Comparison of ENCODE assay signal across 8 cellular contexts in the genomic region with DNA sequence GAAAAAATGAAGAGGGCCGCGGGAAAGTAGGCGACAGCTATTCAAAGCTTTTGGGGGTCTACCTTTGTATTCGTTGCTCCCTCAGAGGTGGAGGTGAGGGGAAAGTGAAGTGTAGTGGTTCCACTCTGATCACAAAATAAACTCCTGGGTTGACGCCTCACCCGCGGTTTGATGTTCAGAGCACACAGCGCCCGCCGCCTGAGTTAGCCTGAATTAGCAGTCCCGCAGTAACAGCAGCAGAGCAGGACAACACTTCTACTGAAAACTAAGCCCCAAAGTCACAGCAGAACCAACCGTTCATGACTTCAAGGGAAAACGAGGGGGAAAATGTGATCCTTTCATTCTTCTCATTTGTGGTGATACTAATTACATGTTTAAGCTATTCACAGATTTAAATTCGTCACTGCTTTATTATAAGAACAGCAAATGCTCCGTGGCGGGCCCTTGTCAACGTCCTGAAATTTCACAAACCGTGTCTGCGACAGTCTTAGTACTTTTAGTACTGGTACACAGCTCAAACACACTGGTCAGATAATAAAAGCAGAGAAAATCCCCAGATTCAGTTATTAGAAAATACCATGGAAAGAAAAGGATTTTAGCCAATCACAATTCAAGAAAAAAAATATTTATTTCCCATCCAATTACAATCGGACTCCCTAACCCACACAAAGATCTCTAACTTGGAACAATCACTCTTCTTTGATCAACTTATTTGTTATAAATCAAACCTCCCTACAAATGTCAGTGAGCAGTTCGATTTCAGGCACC. TPM values are rescaled to one million over a fixed set of nuclear protein-coding genes. Genes with fewer than 3 reads are reported as not detected.
DNase-seq lines count a peak whose midpoint lies in the region; ATAC-seq, FAIRE-seq and TF ChIP-seq lines count a peak whose summit lies in the region.

No MANE protein-coding gene starts in this region.

- H3K4me3 ChIP-seq in K562 = peak overlapping the region; percentile 73

- peaks cover 0 to 19% of the 10 kb centered on the region in 2 experiments; a peak in 4 of 5 replicates for H3K4me1 ChIP-seq in K562 (replicated peaks in 1 of 2; ENCODE audit: control insufficient read depth in 2 of 2, insufficient read depth in 2 of 2, low read length in 2 of 2)

- no peaks in the 10 kb centered on the region for H3K27me3 ChIP-seq in K562 (ENCODE audit: control insufficient read depth in 2 of 2, insufficient read depth in 2 of 2, low read length in 2 of 2)

- peak; percentile 88 for DNase-seq in DMS53 (lab: John Stamatoyannopoulos, UW)
- peak; percentile 82 for DNase-seq in HT-29 (ENCODE audit: low spot score)
- DNase-seq in SHP77 treated with DMSO at 0.1 percent for 48 hours (lab: John Stamatoyannopoulos, UW) = peak; percentile 7
- DNase-seq in K562 (ENCODE audit: extremely low read depth in 1 of 4, low spot score in 3 of 4) = peak; percentile 16 to 73 (median 43)
- peak; percentile 14 for DNase-seq in iPS DF 4.7 (ENCODE audit: extremely low read depth, low spot score)
- peak; percentile 68 for DNase-seq in sciatic nerve (ENCODE audit: low spot score)
- no peak for DNase-seq in ureter (ENCODE audit: low spot score)

- TF ChIP-seq EP300 in K562 (IDR thresholded peaks at IDR 0.05; ENCODE audit: low read length) = no peak

- peak overlapping the region; percentile 92 for H2AFZ ChIP-seq in K562 (ENCODE audit: low read depth, low read length)

- no peaks in the 10 kb centered on the region for H3K9me3 ChIP-seq in K562 (replicated peaks; ENCODE audit: control insufficient read depth, insufficient read depth, low read depth, low read length)

- peak overlapping the region; percentile 95 for H3K4me2 ChIP-seq in K562 (ENCODE audit: insufficient read depth, low read length)

- no peak for TF ChIP-seq CTCF in K562 (IDR thresholded peaks at IDR 0.05 in 2 of 3, conservative IDR thresholded peaks at IDR 0.05 in 1 of 3; ENCODE audit: insufficient read depth in 2 of 3, low read depth in 1 of 3, low read length in 3 of 3)

- POLR2A ChIA-PET in K562 (lab: Yijun Ruan, JAX) = interaction anchor here (0.6 to 3.2 kb wide), 5 partner anchors 10 to 139 kb away, joined by 3 to 21 read pairs (median 3); no protein-coding TSS in a partner anchor

- in situ Hi-C loops in K562 (cut with MboI) = no loop called here

- H3K36me3 ChIP-seq in K562 (ENCODE audit: control insufficient read depth, insufficient read depth, low read length) = no peaks in the 10 kb centered on the region

- intact Hi-C loops in K562 (cut with micrococcal nuclease) (loop anchor here (5.0 kb wide), 1 partner anchor 249 kb away; no protein-coding TSS in a partner anchor), sciatic nerve (cut with DNase I) (loop anchor here (10.0 kb wide), 1 partner anchor 158 kb away; no protein-coding TSS in a partner anchor)

- no peak for FAIRE-seq in K562 (lab: Jason Lieb, UNC)

- TSS peak; percentile 75 for BruUV-seq in K562 (replicated peaks; lab: Mats Ljungman, UMichigan)

- CTCF ChIA-PET in K562 (lab: Yijun Ruan, JAX; ENCODE audit: low intra/inter-chr PET ratio) = no interaction called here

- 7% methylated on average over 21 of the region's 21 CpGs for WGBS in K562 (ENCODE audit: insufficient coverage, low coverage, missing lambda C conversion rate)

- no peak for TF ChIP-seq POLR2A in K562 (conservative IDR thresholded peaks at IDR 0.05)

- peak overlapping the region; percentile 85 to 100 for H3K9ac ChIP-seq in K562 (ENCODE audit: insufficient read depth in 1 of 2, low read depth in 2 of 2, low read length in 2 of 2)

- no peak; a peak in 2 of 4 replicates for TF ChIP-seq RAD21 in K562 (CRISPR knock-in tag; conservative IDR thresholded peaks at IDR 0.05 in 1 of 2, IDR thresholded peaks at IDR 0.05 in 1 of 2)

- H3K27ac ChIP-seq in K562 (ENCODE audit: extremely low read depth, low read depth, low read length) = peak overlapping the region; percentile 89

- H4K20me1 ChIP-seq in K562 (replicated peaks; ENCODE audit: control insufficient read depth, insufficient read depth, low read length) = no peaks in the 10 kb centered on the region

- H3K79me2 ChIP-seq in K562 (ENCODE audit: control insufficient read depth, insufficient read depth, low read length) = peaks cover 79% of the 10 kb centered on the region

- peak; percentile 33 for ATAC-seq in GM21390 (IDR thresholded peaks at IDR 0.05; ENCODE audit: unreplicated experiment)
- peak; percentile 43 for ATAC-seq in K562
- ATAC-seq in sciatic nerve = peak; percentile 59

- H3K9me1 ChIP-seq in K562 (ENCODE audit: control insufficient read depth, insufficient read depth, low read length) = no peaks in the 10 kb centered on the region

TF ChIP-seq in K562, 482 proteins besides CTCF, POLR2A, EP300 and RAD21 (continues in another document):
- peak; percentile 13 for TF ChIP-seq CTBP1 (IDR thresholded peaks at IDR 0.05; ENCODE audit: borderline replicate concordance)
- TF ChIP-seq KDM4B (IDR thresholded peaks at IDR 0.05; ENCODE audit: borderline replicate concordance in 2 of 2, low read depth in 1 of 2) = 0 out of 4 replicates have a peak, but pooled peaks of 1 of the 2 experiments have one; percentile 9
- TF ChIP-seq RBM39 (optimal IDR thresholded peaks at IDR 0.05; ENCODE audit: low read depth, low read length) = no peak
- no peak for TF ChIP-seq MYC (IDR thresholded peaks at IDR 0.05; ENCODE audit: low read depth, low read length)
- peak; percentile 23; the same call in 1 of the 2 replicates for TF ChIP-seq MYC (CRISPR knock-in tag; IDR thresholded peaks at IDR 0.05; ENCODE audit: borderline replicate concordance, low read depth)
- TF ChIP-seq ADNP (tag; IDR thresholded peaks at IDR 0.05) = no peak
- no peak for TF ChIP-seq ATF1 (CRISPR knock-in tag; IDR thresholded peaks at IDR 0.05)
- peak; percentile 40; the same call in 1 of the 2 replicates for TF ChIP-seq ATF1 (tag; IDR thresholded peaks at IDR 0.05)
- peak; percentile 97 for TF ChIP-seq PHF21A (IDR thresholded peaks at IDR 0.05; ENCODE audit: borderline replicate concordance, low read depth)
- TF ChIP-seq HDAC1 (IDR thresholded peaks at IDR 0.05) = 0 out of 4 replicates have a peak, but pooled peaks of 1 of the 2 experiments have one; percentile 15
- TF ChIP-seq, protein P1, sequence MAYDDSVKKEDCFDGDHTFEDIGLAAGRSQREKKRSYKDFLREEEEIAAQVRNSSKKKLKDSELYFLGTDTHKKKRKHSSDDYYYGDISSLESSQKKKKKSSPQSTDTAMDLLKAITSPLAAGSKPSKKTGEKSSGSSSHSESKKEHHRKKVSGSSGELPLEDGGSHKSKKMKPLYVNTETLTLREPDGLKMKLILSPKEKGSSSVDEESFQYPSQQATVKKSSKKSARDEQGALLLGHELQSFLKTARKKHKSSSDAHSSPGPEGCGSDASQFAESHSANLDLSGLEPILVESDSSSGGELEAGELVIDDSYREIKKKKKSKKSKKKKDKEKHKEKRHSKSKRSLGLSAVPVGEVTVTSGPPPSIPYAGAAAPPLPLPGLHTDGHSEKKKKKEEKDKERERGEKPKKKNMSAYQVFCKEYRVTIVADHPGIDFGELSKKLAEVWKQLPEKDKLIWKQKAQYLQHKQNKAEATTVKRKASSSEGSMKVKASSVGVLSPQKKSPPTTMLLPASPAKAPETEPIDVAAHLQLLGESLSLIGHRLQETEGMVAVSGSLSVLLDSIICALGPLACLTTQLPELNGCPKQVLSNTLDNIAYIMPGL (CRISPR knock-in tag; IDR thresholded peaks at IDR 0.05) = no peak
- TF ChIP-seq ZNF431 (CRISPR knock-in tag; IDR thresholded peaks at IDR 0.05) = no peak

RNA-seq across cellular contexts. Expression of a gene that starts 0.6 kb away (rescaled TPM):
- 31.8 and 32.5 TPM in 2 replicates for total RNA-seq in HT-29 (2014; rRNA removed; shearing (Covaris generic))
- total RNA-seq in K562 (2011; cell fraction: chromatin; rRNA removed; ENCODE audit: low replicate concordance) = 158 and 301 TPM in 2 replicates
- 93.6 and 118 TPM in 2 replicates for total RNA-seq in K562 (2011; cell fraction: nucleolus; rRNA removed)
- 154 and 227 TPM in 2 replicates for total RNA-seq in K562 (2011; cell fraction: nucleoplasm; rRNA removed)
- total RNA-seq in K562 (2014; rRNA removed) (33.3 and 39.7 TPM in 2 replicates), K562 (2014; rRNA removed; fragmentation: Illumina TruSeq; extraction: Trizol) (68.0 and 79.3 TPM in 2 replicates), K562 (2015; rRNA removed; fragmentation: Illumina TruSeq; extraction: Trizol) (57.4 and 58.8 TPM in 2 replicates), K562 (2021) (46.0 and 47.2 TPM in 2 replicates), sciatic nerve (141 TPM), ureter (88.2 TPM)
- polyA plus RNA-seq in K562 (2011; rRNA removed) (49.3 and 51.1 TPM in 2 replicates), K562 (2014; fragmentation: Illumina TruSeq; extraction: Trizol) (48.1 and 49.3 TPM in 2 replicates), K562 (2014; fragmentation: Nextera tagmentation; extraction: Ambion mirVana) (10 to 100 TPM; 25.3 to 38.5 TPM), K562 (2014; rRNA removed) (32.3 and 36.1 TPM in 2 replicates)
- 12.9 and 24.3 TPM in 2 replicates for polyA plus RNA-seq in K562 (2011; cell fraction: cytosol; rRNA removed)
- 53.4 and 73.5 TPM in 2 replicates for polyA plus RNA-seq in K562 (2011; cell fraction: nucleus; rRNA removed)
- polyA plus RNA-seq in K562 (2012) = 26.3 and 30.7 TPM in 2 replicates
- polyA minus RNA-seq in K562 (2011; rRNA and poly(A)+ RNA removed) = 164 and 189 TPM in 2 replicates
- 36.8 and 39.6 TPM in 2 replicates for polyA minus RNA-seq in K562 (2011; cell fraction: cytosol; rRNA and poly(A)+ RNA removed)
- polyA minus RNA-seq in K562 (2011; cell fraction: nucleus; rRNA and poly(A)+ RNA removed) = 86.6 and 187 TPM in 2 replicates

RNA-seq across cellular contexts. Expression of a gene that starts 54.8 kb away (rescaled TPM):
- total RNA-seq in HT-29 (2014; rRNA removed; shearing (Covaris generic)) = 9.4 and 10.8 TPM in 2 replicates
- 3.8 and 11.4 TPM in 2 replicates for total RNA-seq in K562 (2011; cell fraction: chromatin; rRNA removed; ENCODE audit: low replicate concordance)
- 3.5 and 4.1 TPM in 2 replicates for total RNA-seq in K562 (2011; cell fraction: nucleolus; rRNA removed)
- total RNA-seq in K562 (2011; cell fraction: nucleoplasm; rRNA removed) = 9.5 and 18.6 TPM in 2 replicates
- total RNA-seq in K562 (2014; rRNA removed) (6.4 TPM in 2 replicates), K562 (2014; rRNA removed; fragmentation: Illumina TruSeq; extraction: Trizol) (10.2 and 12.6 TPM in 2 replicates), K562 (2015; rRNA removed; fragmentation: Illumina TruSeq; extraction: Trizol) (10.8 and 12.4 TPM in 2 replicates), K562 (2021) (10.3 and 10.6 TPM in 2 replicates), sciatic nerve (50.7 TPM), ureter (56.7 TPM)
- polyA plus RNA-seq in K562 (2011; rRNA removed) (6.1 and 9.2 TPM in 2 replicates), K562 (2014; fragmentation: Illumina TruSeq; extraction: Trizol) (9.2 and 13.4 TPM in 2 replicates), K562 (2014; fragmentation: Nextera tagmentation; extraction: Ambion mirVana) (1 to 10 TPM; 3.4 to 6.6 TPM), K562 (2014; rRNA removed) (4.6 and 5.2 TPM in 2 replicates)
- 2.7 and 4.5 TPM in 2 replicates for polyA plus RNA-seq in K562 (2011; cell fraction: cytosol; rRNA removed)
- 1.7 and 2.4 TPM in 2 replicates for polyA plus RNA-seq in K562 (2011; cell fraction: nucleus; rRNA removed)
- polyA plus RNA-seq in K562 (2012) = 4.1 and 5.4 TPM in 2 replicates
- polyA minus RNA-seq in K562 (2011; rRNA and poly(A)+ RNA removed) = 8.9 and 10.7 TPM in 2 replicates
- polyA minus RNA-seq in K562 (2011; cell fraction: cytosol; rRNA and poly(A)+ RNA removed) = 5.2 and 6.8 TPM in 2 replicates
- polyA minus RNA-seq in K562 (2011; cell fraction: nucleus; rRNA and poly(A)+ RNA removed) = 2.8 and 4.2 TPM in 2 replicates
